In the genomic region with DNA sequence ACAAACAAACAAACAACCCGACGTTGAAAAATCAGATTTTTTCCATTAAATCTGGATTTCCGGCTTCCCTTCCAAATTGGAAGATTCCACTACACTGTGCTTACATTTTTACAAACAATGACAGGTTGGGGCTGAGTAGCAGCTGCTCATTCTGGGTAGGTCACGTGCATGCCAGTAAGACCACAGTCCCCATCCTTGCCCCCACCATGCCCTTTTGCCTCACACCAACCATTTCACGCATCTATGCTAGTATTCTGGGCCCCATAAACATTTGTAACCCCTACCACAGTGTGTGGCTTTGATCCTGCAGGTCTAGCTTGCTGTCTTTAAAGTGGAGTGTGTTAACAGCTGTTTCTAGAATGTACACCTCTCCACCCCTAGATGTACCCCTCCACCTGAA, we compare ENCODE assay signal across 28 cellular contexts.
DNase-seq lines count a peak whose midpoint lies in the region; ATAC-seq, FAIRE-seq and TF ChIP-seq lines count a peak whose summit lies in the region.
"Had no signal": no experiment of that assay in that cellular context is flagged by ENCODE, and none has a peak within 500 bp of the region (broad histone marks: within the 10 kb centered on the region; RNA-seq: fewer than 3 reads in every experiment).

No MANE protein-coding gene starts in this region.

- H3K27ac ChIP-seq in astrocyte (ENCODE audit: low read depth, low read length) (no peak overlapping the region), suprapubic skin (no peak overlapping the region)
- H3K27ac ChIP-seq: 22Rv1, right lobe of liver, thyroid gland had no signal

- H3K27ac Mint-ChIP-seq in T-helper 1 cell treated with Interleukin-12 subunit alpha and Interleukin-12 subunit beta and Interleukin-4 antibody, amounts not matched to agents 30 μg/mL and 1 μg/mL, for 36 hours: peak overlapping the region; percentile 4
- H3K27ac Mint-ChIP-seq in astrocyte (ENCODE audit: unreplicated experiment): peak overlapping the region; percentile 62
- peak overlapping the region; percentile 43 for H3K27ac Mint-ChIP-seq in neural crest cell (ENCODE audit: unreplicated experiment)
- H3K27ac Mint-ChIP-seq: stimulated activated naive CD8-positive, alpha-beta T cell treated with anti-CD3 and anti-CD28 coated beads, Interleukin-15, Interleukin-2, amounts not matched to agents 100 ng/mL and 50 ng/mL, for 24 hours had no signal

- no peak for ATAC-seq in HG02588 (IDR thresholded peaks at IDR 0.05; ENCODE audit: unreplicated experiment)
- ATAC-seq in GM19324 (IDR thresholded peaks at IDR 0.05; ENCODE audit: low FRiP score, unreplicated experiment): no peak
- ATAC-seq: activated CD4-positive, CD25-positive, alpha-beta regulatory T cell treated with anti-CD3 and anti-CD28 coated beads, Interleukin-2, amount 50 U/mL, for 24 hours; left ventricle myocardium superior; Panc1; right lobe of liver had no signal

- no peaks in the 10 kb centered on the region for H3K79me2 ChIP-seq in astrocyte (ENCODE audit: insufficient read depth, low read length)

- TF ChIP-seq CTCF in astrocyte (IDR thresholded peaks at IDR 0.05; ENCODE audit: insufficient read depth, low read depth, low read length) (no peak), neural crest cell (conservative IDR thresholded peaks at IDR 0.05) (no peak), suprapubic skin (IDR thresholded peaks at IDR 0.05) (no peak)

- H3K4me3 ChIP-seq in Jurkat, Clone E6-1 (ENCODE audit: low read length): peak overlapping the region; percentile 17
- H3K4me3 ChIP-seq in astrocyte (ENCODE audit: insufficient read depth, low read depth, low read length) (no peak overlapping the region), suprapubic skin (no peak overlapping the region)
- H3K4me3 ChIP-seq: right lobe of liver, thyroid gland had no signal

- H3K27me3 Mint-ChIP-seq in T-helper 1 cell treated with Interleukin-12 subunit alpha and Interleukin-12 subunit beta and Interleukin-4 antibody, amounts not matched to agents 30 μg/mL and 1 μg/mL, for 36 hours (ENCODE audit: low read depth): no peaks in the 10 kb centered on the region
- H3K27me3 Mint-ChIP-seq in astrocyte (ENCODE audit: low read depth, unreplicated experiment) (no peaks in the 10 kb centered on the region), neural crest cell (ENCODE audit: low read depth) (no peaks in the 10 kb centered on the region)
- H3K27me3 Mint-ChIP-seq: activated T-cell treated with anti-CD3 and anti-CD28 coated beads, Interleukin-2, amount 50 U/mL, for 24 hours; stimulated activated naive CD8-positive, alpha-beta T cell treated with anti-CD3 and anti-CD28 coated beads, Interleukin-15, Interleukin-2, amounts not matched to agents 100 ng/mL and 50 ng/mL, for 24 hours had no signal

- no peaks in the 10 kb centered on the region for H3K36me3 ChIP-seq in astrocyte (ENCODE audit: insufficient read depth, low read length)
- H3K36me3 ChIP-seq in suprapubic skin: peaks cover 6% of the 10 kb centered on the region
- H3K36me3 ChIP-seq: right lobe of liver, thyroid gland had no signal

- no peak for TF ChIP-seq POLR2A in suprapubic skin (IDR thresholded peaks at IDR 0.05)

- no peak for DNase-seq in T-helper 1 cell
- peak; percentile 15 for DNase-seq in Jurkat, Clone E6-1 (ENCODE audit: low read depth, low spot score)
- no peak for DNase-seq in astrocyte (ENCODE audit: low read depth)
- no peak for DNase-seq in neural crest cell (ENCODE audit: low read depth, low spot score)
- DNase-seq in suprapubic skin (ENCODE audit: low spot score in 2 of 2): no peak
- DNase-seq: activated CD8-positive, alpha-beta memory T cell treated with anti-CD3 and anti-CD28 coated beads for 24 hours; activated gamma-delta T cell; activated T-cell treated with anti-CD3 and anti-CD28 coated beads, Interleukin-2, amount 50 U/mL, for 24 hours; effector CD8-positive, alpha-beta T cell; left ventricle myocardium superior; NCI-H1048; NCI-H1694 treated with DMSO at 0.1 percent for 48 hours; NCI-H524 treated with DMSO at 0.1 percent for 48 hours; right lobe of liver; SHP77; stimulated activated CD4-positive, alpha-beta T cell treated with anti-CD3 and anti-CD28 coated beads, Interleukin-12 subunit alpha, Interleukin-12 subunit beta, amount 100 ng/mL, for 4 hours; thyroid gland had no signal

- peaks cover 6% of the 10 kb centered on the region for H3K4me1 Mint-ChIP-seq in T-helper 1 cell treated with Interleukin-12 subunit alpha and Interleukin-12 subunit beta and Interleukin-4 antibody, amounts not matched to agents 30 μg/mL and 1 μg/mL, for 36 hours (ENCODE audit: low read depth)
- H3K4me1 Mint-ChIP-seq in astrocyte (ENCODE audit: low read depth, unreplicated experiment) (peaks cover 13% of the 10 kb centered on the region), neural crest cell (peaks cover 21% of the 10 kb centered on the region)

- WGBS in suprapubic skin: 81% methylated on average over 5 of the region's 5 CpGs

- no peak for TF ChIP-seq EP300 in suprapubic skin (IDR thresholded peaks at IDR 0.05)

- no peak overlapping the region for H3K4me2 ChIP-seq in astrocyte (ENCODE audit: low read length)

- FAIRE-seq in astrocyte (lab: Jason Lieb, UNC): no peak
- FAIRE-seq: colon, D721Med, islet of Langerhans had no signal

- H3K4me1 ChIP-seq in astrocyte (ENCODE audit: insufficient read depth, low read length) (peaks cover 8% of the 10 kb centered on the region), suprapubic skin (no peaks in the 10 kb centered on the region)
- H3K4me1 ChIP-seq: right lobe of liver, thyroid gland had no signal

- no peak overlapping the region for H3K9ac ChIP-seq in astrocyte (ENCODE audit: low read length)

- H3K27me3 ChIP-seq in astrocyte (ENCODE audit: insufficient read depth, low read length) (no peaks in the 10 kb centered on the region), suprapubic skin (no peaks in the 10 kb centered on the region)
- H3K27me3 ChIP-seq: right lobe of liver, thyroid gland had no signal

- H3K9me3 ChIP-seq in astrocyte (ENCODE audit: insufficient read depth, low read depth, low read length): peaks cover 3% of the 10 kb centered on the region
- no peaks in the 10 kb centered on the region for H3K9me3 ChIP-seq in suprapubic skin
- H3K9me3 ChIP-seq: right lobe of liver, thyroid gland had no signal

- H3K9me3 Mint-ChIP-seq in T-helper 1 cell treated with Interleukin-12 subunit alpha and Interleukin-12 subunit beta and Interleukin-4 antibody, amounts not matched to agents 30 μg/mL and 1 μg/mL, for 36 hours: no peaks in the 10 kb centered on the region
- no peaks in the 10 kb centered on the region for H3K9me3 Mint-ChIP-seq in astrocyte (ENCODE audit: unreplicated experiment)
- H3K9me3 Mint-ChIP-seq in neural crest cell: peaks cover 7% of the 10 kb centered on the region
- H3K9me3 Mint-ChIP-seq: activated T-cell treated with anti-CD3 and anti-CD28 coated beads, Interleukin-2, amount 50 U/mL, for 24 hours had no signal

- H2AFZ ChIP-seq in astrocyte (ENCODE audit: low read depth, low read length): no peak overlapping the region

- peaks cover 12% of the 10 kb centered on the region for H3K36me3 Mint-ChIP-seq in T-helper 1 cell treated with Interleukin-12 subunit alpha and Interleukin-12 subunit beta and Interleukin-4 antibody, amounts not matched to agents 30 μg/mL and 1 μg/mL, for 36 hours (ENCODE audit: low read depth)
- H3K36me3 Mint-ChIP-seq in astrocyte (ENCODE audit: low read depth, unreplicated experiment): peaks cover 6% of the 10 kb centered on the region
- H3K36me3 Mint-ChIP-seq in neural crest cell (ENCODE audit: low read depth): no peaks in the 10 kb centered on the region

- peaks cover 31% of the 10 kb centered on the region for H4K20me1 ChIP-seq in astrocyte (ENCODE audit: insufficient read depth, low read length)

- H3K4me3 Mint-ChIP-seq in T-helper 1 cell treated with Interleukin-12 subunit alpha and Interleukin-12 subunit beta and Interleukin-4 antibody, amounts not matched to agents 30 μg/mL and 1 μg/mL, for 36 hours: no peak overlapping the region
- H3K4me3 Mint-ChIP-seq in astrocyte (ENCODE audit: unreplicated experiment) (no peak overlapping the region), neural crest cell (no peak overlapping the region)
- H3K4me3 Mint-ChIP-seq: activated T-cell treated with anti-CD3 and anti-CD28 coated beads, Interleukin-2, amount 50 U/mL, for 24 hours; CD14-positive monocyte; stimulated activated naive CD8-positive, alpha-beta T cell treated with anti-CD3 and anti-CD28 coated beads, Interleukin-15, Interleukin-2, amounts not matched to agents 100 ng/mL and 50 ng/mL, for 24 hours had no signal

Comparison
In these comparisons a context has a peak if more than half of its experiments do, and no peak if none do; other contexts are left out.
1. H3K27ac Mint-ChIP-seq: peak in every context shown above with its lines; median percentile 62 in astrocyte; 43 in neural crest cell; 4 in T-helper 1 cell treated with Interleukin-12 subunit alpha and Interleukin-12 subunit beta and Interleukin-4 antibody, amounts not matched to agents 30 μg/mL and 1 μg/mL, for 36 hours.